ENCODE assay signal across 21 cellular contexts in the genomic region with DNA sequence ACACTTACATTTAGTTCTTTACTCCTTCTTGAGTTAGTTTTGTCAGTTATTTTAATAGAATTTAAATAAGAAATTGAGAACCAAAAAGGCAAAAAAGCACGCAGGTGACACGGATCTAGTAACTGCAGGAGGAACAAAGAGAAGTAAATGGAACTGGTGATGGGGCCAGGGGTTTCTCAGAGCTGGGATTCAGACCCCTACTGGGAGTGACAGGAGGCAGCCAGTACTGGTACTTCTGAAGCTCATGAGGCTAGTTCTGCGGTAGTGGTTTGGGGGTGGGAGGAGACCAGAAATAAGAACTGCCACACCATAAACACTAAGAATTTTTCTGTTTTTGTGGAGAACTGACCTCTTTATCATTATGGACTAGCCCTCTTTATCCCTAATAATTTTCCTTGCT. TPM values are rescaled to one million over a fixed set of nuclear protein-coding genes. Genes with fewer than 3 reads are reported as not detected.
DNase-seq lines count a peak whose midpoint lies in the region; ATAC-seq and TF ChIP-seq lines count a peak whose summit lies in the region.
"Had no signal": no experiment of that assay in that cellular context is flagged by ENCODE, and none has a peak within 500 bp of the region (broad histone marks: within the 10 kb centered on the region; RNA-seq: fewer than 3 reads in every experiment).

No MANE protein-coding gene starts in this region.

- no peak overlapping the region for H3K27ac ChIP-seq in endodermal cell (ENCODE audit: low read depth, low read length)
- H3K27ac ChIP-seq: A549; BLaER1 treated with 17β-estradiol and CSF1 and Interleukin-3, amounts not matched to agents 10 nM and 100 nM; GM23248 had no signal

- H3K27me3 ChIP-seq in H7 (ENCODE audit: control insufficient read depth, insufficient read depth, low read length) (no peaks in the 10 kb centered on the region), endodermal cell (ENCODE audit: control insufficient read depth, insufficient read depth, low read length, poor library complexity, severe bottlenecking) (no peaks in the 10 kb centered on the region)
- H3K27me3 ChIP-seq: BE2C; BLaER1 treated with 17β-estradiol and CSF1 and Interleukin-3, amounts not matched to agents 10 nM and 100 nM had no signal

- 79 to 100% methylated on average over 2 of the region's 3 CpGs for WGBS in endodermal cell (ENCODE audit: insufficient coverage in 1 of 2, insufficient read length in 1 of 2), 2 experiments

- H3K4me1 ChIP-seq in endodermal cell (ENCODE audit: control insufficient read depth, insufficient read depth, low read length): no peaks in the 10 kb centered on the region
- H3K4me1 ChIP-seq: A549, BE2C, HAP-1 had no signal

- no peak overlapping the region for H3K9ac ChIP-seq in endodermal cell (ENCODE audit: extremely low read depth, low read length, poor library complexity, severe bottlenecking)
- H3K9ac ChIP-seq: BLaER1 treated with 17β-estradiol and CSF1 and Interleukin-3, amounts not matched to agents 10 nM and 100 nM; GM23248 had no signal

- H3K9me3 ChIP-seq in endodermal cell (ENCODE audit: control insufficient read depth, low read length): no peaks in the 10 kb centered on the region
- H3K9me3 ChIP-seq: A549; BE2C; BLaER1 treated with 17β-estradiol and CSF1 and Interleukin-3, amounts not matched to agents 10 nM and 100 nM; HAP-1 had no signal

- no peak for ATAC-seq in GM18873 (IDR thresholded peaks at IDR 0.05; ENCODE audit: low FRiP score, unreplicated experiment)
- no peak for ATAC-seq in HG03354 (IDR thresholded peaks at IDR 0.05; ENCODE audit: poor library complexity, severe bottlenecking, unreplicated experiment)
- ATAC-seq: A549 had no signal

- TF ChIP-seq CTCF in endodermal cell (conservative IDR thresholded peaks at IDR 0.05): no peak

- no peaks in the 10 kb centered on the region for H3K4me1 Mint-ChIP-seq in endodermal cell

- DNase-seq in H7 (peak; percentile 7), endodermal cell (peak; percentile 49), iPS-NIHi7 (ENCODE audit: extremely low spot score) (peak; percentile 40), NCI-H526 (lab: John Stamatoyannopoulos, UW) (no peak)
- DNase-seq: 8988T; ACHN; AML-193; BE2C; Calu3; CD4-positive, alpha-beta memory T cell; COR-L47; DMS53; DMS79 treated with DMSO at 0.1 percent for 48 hours; GF-D8; GM23248; HFFc6 had no signal

- H3K36me3 ChIP-seq in H7 (replicated peaks; ENCODE audit: control insufficient read depth, insufficient read depth, low read length): no peaks in the 10 kb centered on the region
- H3K36me3 ChIP-seq in endodermal cell (ENCODE audit: control insufficient read depth, insufficient read depth, low read length): no peaks in the 10 kb centered on the region
- H3K36me3 ChIP-seq: BE2C, HAP-1 had no signal

- no peaks in the 10 kb centered on the region for H3K9me3 Mint-ChIP-seq in endodermal cell
- H3K9me3 Mint-ChIP-seq: HFFc6 had no signal

- H3K36me3 Mint-ChIP-seq in endodermal cell (ENCODE audit: low read depth): peaks cover 4% of the 10 kb centered on the region

- no peak overlapping the region for H3K27ac Mint-ChIP-seq in endodermal cell
- H3K27ac Mint-ChIP-seq: HFFc6 had no signal

- H3K27me3 Mint-ChIP-seq in endodermal cell (ENCODE audit: insufficient read depth): no peaks in the 10 kb centered on the region
- H3K27me3 Mint-ChIP-seq: CD4-positive, alpha-beta memory T cell had no signal

- no peak overlapping the region for H3K4me3 Mint-ChIP-seq in endodermal cell
- H3K4me3 Mint-ChIP-seq: CD4-positive, alpha-beta memory T cell; HFFc6 had no signal

- H3K4me3 ChIP-seq in H7 (ENCODE audit: insufficient read depth, low read depth, low read length) (no peak overlapping the region), endodermal cell (ENCODE audit: low read length) (no peak overlapping the region)
- H3K4me3 ChIP-seq: A549; BLaER1 treated with 17β-estradiol and CSF1 and Interleukin-3, amounts not matched to agents 10 nM and 100 nM; GM23248; HAP-1 had no signal

RNA-seq across cellular contexts. Expression of a gene that starts 48.2 kb away (rescaled TPM):
- 15.4 and 25.1 TPM in 2 replicates for total RNA-seq in H7 (2014; rRNA removed; shearing (Covaris generic))
- 10 to 100 TPM; 24.5 to 25.1 TPM for total RNA-seq in endodermal cell
- polyA plus RNA-seq in endodermal cell (2013, experiment 1 of 2): 20.5 TPM
- 20.4 TPM for polyA plus RNA-seq in endodermal cell (2013, experiment 2 of 2)

Comparison
In these comparisons a context has a peak if more than half of its experiments do, and no peak if none do; other contexts are left out.
1. DNase-seq: peak in H7 (single experiment), endodermal cell (single experiment) and iPS-NIHi7 (single experiment); none in NCI-H526 (0 of 2).